16 cellular contexts compared by ENCODE assay signal in the genomic region with DNA sequence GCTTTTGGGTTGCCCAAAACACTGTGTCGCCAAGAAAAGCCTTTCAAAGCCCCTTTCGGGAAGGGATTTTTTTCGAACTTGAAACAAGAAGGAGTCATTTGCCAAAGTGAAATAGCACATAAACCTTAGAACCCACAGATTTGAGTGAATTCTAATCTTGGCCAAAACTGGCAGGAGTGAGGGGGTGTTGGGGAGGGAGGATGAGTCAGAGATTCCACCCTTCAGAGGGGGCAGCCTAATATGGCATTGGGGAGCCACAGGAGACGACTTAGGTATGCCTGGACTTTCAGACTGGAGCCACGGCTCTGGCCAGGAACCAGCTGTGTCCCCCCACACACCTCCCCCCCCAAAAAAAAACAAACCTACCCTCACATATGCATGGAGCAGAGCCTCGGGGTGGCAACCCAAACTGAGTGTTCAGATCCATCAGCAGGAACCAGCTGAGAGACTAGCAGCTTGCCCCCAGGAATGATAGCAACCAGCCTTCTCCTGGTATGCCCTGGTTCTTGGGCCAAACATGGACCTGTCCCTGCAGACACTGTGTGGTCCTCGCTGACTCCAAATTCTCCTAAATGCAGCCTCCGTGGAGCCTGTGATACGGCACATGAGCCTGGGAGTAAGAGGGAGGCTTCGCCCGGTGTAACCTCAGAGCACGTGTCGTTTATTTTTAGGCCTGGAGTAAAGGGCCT.
A peak's percentile ranks its signal among the peaks of the same experiment; 100 is the strongest.
DNase-seq lines count a peak whose midpoint lies in the region; ATAC-seq and TF ChIP-seq lines count a peak whose summit lies in the region.
"Had no signal": no experiment of that assay in that cellular context is flagged by ENCODE, and none has a peak within 500 bp of the region (broad histone marks: within the 10 kb centered on the region; RNA-seq: fewer than 3 reads in every experiment).

No MANE protein-coding gene starts in this region.

- no peaks in the 10 kb centered on the region for H3K4me1 Mint-ChIP-seq in CD8-positive, alpha-beta T cell (ENCODE audit: low read depth)
- H3K4me1 Mint-ChIP-seq in CD8-positive, alpha-beta memory T cell = no peaks in the 10 kb centered on the region

- H2AFZ ChIP-seq in osteoblast (ENCODE audit: low read length) = no peak overlapping the region

- TF ChIP-seq CTCF in AG04449 (IDR thresholded peaks at IDR 0.05; ENCODE audit: insufficient read depth, low read length, missing control alignments) (no peak), osteoblast (IDR thresholded peaks at IDR 0.05; ENCODE audit: extremely low read depth, low read depth, low read length) (no peak), thyroid gland (IDR thresholded peaks at IDR 0.05) (no peak)
- TF ChIP-seq CTCF in CD8-positive, alpha-beta T cell (IDR thresholded peaks at IDR 0.05) = no peak

- 63 to 68% methylated on average over 13 of the region's 13 CpGs for WGBS in ectodermal cell, 2 experiments
- WGBS in thyroid gland, 2 donors = 71 to 83% methylated on average over 13 of the region's 13 CpGs

- POLR2A ChIA-PET in AG04449 (lab: Yijun Ruan, JAX) = no interaction called here
- POLR2A ChIA-PET in CD8-positive, alpha-beta T cell (lab: Charles Lee) = no interaction called here
- POLR2A ChIA-PET in CD8-positive, alpha-beta memory T cell (lab: Charles Lee) = no interaction called here

- H3K27ac ChIP-seq in ectodermal cell (ENCODE audit: insufficient read depth, low read depth, low read length, poor library complexity, severe bottlenecking) = peak overlapping the region; percentile 46
- no peak overlapping the region for H3K27ac ChIP-seq in osteoblast (ENCODE audit: low read depth, low read length)
- no peak overlapping the region for H3K27ac ChIP-seq in CD8-positive, alpha-beta T cell (ENCODE audit: low read depth, low read length)
- H3K27ac ChIP-seq in thyroid gland = no peak overlapping the region
- no peak overlapping the region for H3K27ac ChIP-seq in CD8-positive, alpha-beta memory T cell (ENCODE audit: low read depth, low read length)
- H3K27ac ChIP-seq: left ventricle myocardium inferior had no signal

- intact Hi-C loops in CD8-positive, alpha-beta T cell (cut with DNase I, micrococcal nuclease) = no loop called here
- intact Hi-C loops in thyroid gland (cut with DNase I) = no loop called here

- H3K4me1 ChIP-seq in ectodermal cell (ENCODE audit: control insufficient read depth, insufficient read depth, low read length) = peaks cover 15% of the 10 kb centered on the region
- peaks cover 3% of the 10 kb centered on the region for H3K4me1 ChIP-seq in osteoblast (ENCODE audit: insufficient read depth, low read length)
- H3K4me1 ChIP-seq in CD8-positive, alpha-beta T cell (ENCODE audit: insufficient read depth, low read length) = no peaks in the 10 kb centered on the region
- no peaks in the 10 kb centered on the region for H3K4me1 ChIP-seq in thyroid gland
- H3K4me1 ChIP-seq in CD8-positive, alpha-beta memory T cell (ENCODE audit: insufficient read depth, low read length) = no peaks in the 10 kb centered on the region
- H3K4me1 ChIP-seq: left ventricle myocardium inferior had no signal

- CTCF ChIA-PET in AG04449 (lab: Yijun Ruan, JAX) = interaction anchor here (1.4 kb wide), 1 partner anchor 16 kb away, joined by 3 read pairs; no protein-coding TSS in a partner anchor
- CTCF ChIA-PET in CD8-positive, alpha-beta T cell (lab: Charles Lee) = no interaction called here
- CTCF ChIA-PET in CD8-positive, alpha-beta memory T cell (lab: Charles Lee) = no interaction called here

- no peaks in the 10 kb centered on the region for H3K9me3 Mint-ChIP-seq in CD8-positive, alpha-beta T cell
- peaks cover 0 to 5% (median 0%) of the 10 kb centered on the region in 5 donors for H3K9me3 Mint-ChIP-seq in CD8-positive, alpha-beta memory T cell
- H3K9me3 Mint-ChIP-seq: activated T-cell treated with anti-CD3 and anti-CD28 coated beads, Interleukin-2, amount 50 U/mL, for 72 hours; natural killer cell treated with Interleukin-12 subunit alpha and Interleukin-12 subunit beta and Interleukin-15 and Interleukin-18, amount 100 ng/mL, for 72 hours had no signal

- no peak for ATAC-seq in CD8-positive, alpha-beta T cell
- ATAC-seq: activated T-cell treated with anti-CD3 and anti-CD28 coated beads, Interleukin-2, amount 50 U/mL, for 72 hours; natural killer cell treated with Interleukin-12 subunit alpha and Interleukin-12 subunit beta and Interleukin-15 and Interleukin-18, amount 100 ng/mL, for 72 hours had no signal

- no peaks in the 10 kb centered on the region for H3K27me3 Mint-ChIP-seq in CD8-positive, alpha-beta T cell (ENCODE audit: low read depth)
- H3K27me3 Mint-ChIP-seq in CD8-positive, alpha-beta memory T cell = peaks cover 0 to 2% of the 10 kb centered on the region in 2 donors

- H3K4me3 ChIP-seq in AG04449 (ENCODE audit: low read depth, low read length) (no peak overlapping the region), ectodermal cell (ENCODE audit: insufficient read depth, low read depth, low read length) (no peak overlapping the region), osteoblast (ENCODE audit: insufficient read depth, low read length) (no peak overlapping the region), thyroid gland (replicated peaks in 1 of 3) (no peak overlapping the region)
- H3K4me3 ChIP-seq in CD8-positive, alpha-beta T cell (ENCODE audit: low read depth, low read length) = no peak overlapping the region
- no peak overlapping the region for H3K4me3 ChIP-seq in CD8-positive, alpha-beta memory T cell (ENCODE audit: low read length)
- H3K4me3 ChIP-seq: left ventricle myocardium inferior had no signal

- H4K20me1 ChIP-seq in osteoblast (ENCODE audit: insufficient read depth, low read length) = no peaks in the 10 kb centered on the region

- no peaks in the 10 kb centered on the region for H3K79me2 ChIP-seq in osteoblast (ENCODE audit: insufficient read depth, low read length)

- H3K4me3 Mint-ChIP-seq in CD8-positive, alpha-beta T cell = no peak overlapping the region
- no peak overlapping the region for H3K4me3 Mint-ChIP-seq in CD8-positive, alpha-beta memory T cell
- H3K4me3 Mint-ChIP-seq: activated T-cell treated with anti-CD3 and anti-CD28 coated beads, Interleukin-2, amount 50 U/mL, for 72 hours; natural killer cell treated with Interleukin-12 subunit alpha and Interleukin-12 subunit beta and Interleukin-15 and Interleukin-18, amount 100 ng/mL, for 72 hours had no signal

- no peak for TF ChIP-seq POLR2A in thyroid gland (IDR thresholded peaks at IDR 0.05)

- no peak overlapping the region for H3K27ac Mint-ChIP-seq in CD8-positive, alpha-beta T cell
- H3K27ac Mint-ChIP-seq in CD8-positive, alpha-beta memory T cell = no peak overlapping the region
- H3K27ac Mint-ChIP-seq: activated T-cell treated with anti-CD3 and anti-CD28 coated beads, Interleukin-2, amount 50 U/mL, for 72 hours; natural killer cell treated with Interleukin-12 subunit alpha and Interleukin-12 subunit beta and Interleukin-15 and Interleukin-18, amount 100 ng/mL, for 72 hours had no signal

- DNase-seq in AG04449 (ENCODE audit: low read depth, low spot score) (peak; percentile 37), M059J (ENCODE audit: low read depth) (peak; percentile 83), osteoblast (ENCODE audit: insufficient read length, low spot score, missing footprints) (no peak), NCI-H1105 (lab: John Stamatoyannopoulos, UW) (no peak), thyroid gland (no peak)
- no peak for DNase-seq in CD8-positive, alpha-beta T cell
- no peak for DNase-seq in CD8-positive, alpha-beta memory T cell
- DNase-seq: activated CD4-positive, alpha-beta T cell treated with anti-CD3 and anti-CD28 coated beads, Interleukin-2, amount 50 U/mL, for 1 hour; activated T-cell treated with anti-CD3 and anti-CD28 coated beads, Interleukin-2, amount 50 U/mL, for 72 hours; amygdala; DMS 273 treated with DMSO at 0.1 percent for 48 hours; left ventricle myocardium inferior; NCI-H2029; NCI-H82 had no signal

- H3K27me3 ChIP-seq in ectodermal cell (ENCODE audit: control insufficient read depth, insufficient read depth, low read length, poor library complexity, severe bottlenecking) (no peaks in the 10 kb centered on the region), osteoblast (ENCODE audit: insufficient read depth, low read length) (no peaks in the 10 kb centered on the region), thyroid gland (no peaks in the 10 kb centered on the region)
- no peaks in the 10 kb centered on the region for H3K27me3 ChIP-seq in CD8-positive, alpha-beta T cell (ENCODE audit: insufficient read depth, low read length)
- H3K27me3 ChIP-seq in CD8-positive, alpha-beta memory T cell (ENCODE audit: insufficient read depth, low read length, poor library complexity, severe bottlenecking) = no peaks in the 10 kb centered on the region

- no peaks in the 10 kb centered on the region for H3K36me3 Mint-ChIP-seq in CD8-positive, alpha-beta T cell
- H3K36me3 Mint-ChIP-seq in CD8-positive, alpha-beta memory T cell = no peaks in the 10 kb centered on the region
- H3K36me3 Mint-ChIP-seq: natural killer cell treated with Interleukin-12 subunit alpha and Interleukin-12 subunit beta and Interleukin-15 and Interleukin-18, amount 100 ng/mL, for 72 hours had no signal

- no peaks in the 10 kb centered on the region for H3K36me3 ChIP-seq in ectodermal cell (ENCODE audit: control insufficient read depth, insufficient read depth, low read length)
- H3K36me3 ChIP-seq in osteoblast (ENCODE audit: insufficient read depth, low read length) = no peaks in the 10 kb centered on the region
- H3K36me3 ChIP-seq in CD8-positive, alpha-beta T cell (ENCODE audit: insufficient read depth, low read length) = no peaks in the 10 kb centered on the region
- no peaks in the 10 kb centered on the region for H3K36me3 ChIP-seq in thyroid gland
- no peaks in the 10 kb centered on the region for H3K36me3 ChIP-seq in CD8-positive, alpha-beta memory T cell (ENCODE audit: insufficient read depth, low read length)
- H3K36me3 ChIP-seq: left ventricle myocardium inferior had no signal

- peak overlapping the region; percentile 26 for H3K4me2 ChIP-seq in osteoblast (ENCODE audit: insufficient read depth, low read length)

- H3K9me3 ChIP-seq in ectodermal cell (ENCODE audit: control insufficient read depth, low read length) (no peaks in the 10 kb centered on the region), osteoblast (ENCODE audit: low read depth, low read length) (no peaks in the 10 kb centered on the region), thyroid gland (no peaks in the 10 kb centered on the region)
- H3K9me3 ChIP-seq in CD8-positive, alpha-beta T cell (ENCODE audit: low read length) = no peaks in the 10 kb centered on the region
- no peaks in the 10 kb centered on the region for H3K9me3 ChIP-seq in CD8-positive, alpha-beta memory T cell (ENCODE audit: low read length)
- H3K9me3 ChIP-seq: left ventricle myocardium inferior had no signal

Comparison
In these comparisons a context has a peak if more than half of its experiments do, and no peak if none do; other contexts are left out.
1. DNase-seq: peak in AG04449 (single experiment) and M059J (single experiment); none in osteoblast (single experiment), CD8-positive, alpha-beta T cell (0 of 7), NCI-H1105 (single experiment), thyroid gland (0 of 2) and CD8-positive, alpha-beta memory T cell (0 of 5).